Comparison of ENCODE assay signal across 34 cellular contexts in the genomic region with DNA sequence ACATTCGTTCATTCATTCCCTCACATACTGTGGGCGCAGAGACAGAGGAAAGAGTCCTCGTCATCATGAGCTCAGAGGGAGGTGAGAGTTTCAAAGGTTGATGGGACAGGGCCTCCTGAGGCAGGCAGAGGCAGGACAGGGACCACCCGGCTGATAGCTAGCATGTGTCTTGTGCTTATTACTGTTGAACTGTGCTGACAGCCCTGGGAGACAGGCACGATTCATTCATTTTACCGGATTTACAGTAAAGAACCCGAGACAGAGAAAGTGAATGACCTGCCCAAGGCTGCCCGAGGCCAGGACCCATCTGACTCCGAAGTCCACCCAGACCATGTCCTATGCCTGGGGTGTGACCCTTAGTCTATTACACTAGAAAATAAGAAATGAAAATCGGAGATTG. TPM values are rescaled to one million over a fixed set of nuclear protein-coding genes. Genes with fewer than 3 reads are reported as not detected.
"Had no signal": no experiment of that assay in that cellular context is flagged by ENCODE, and none has a peak within 500 bp of the region (broad histone marks: within the 10 kb centered on the region; RNA-seq: fewer than 3 reads in every experiment).

No MANE protein-coding gene starts in this region.

- H3K36me3 Mint-ChIP-seq: mesothelial cell of epicardium had no signal

- H3K4me1 Mint-ChIP-seq: endodermal cell, mesothelial cell of epicardium had no signal

- ATAC-seq: effector memory CD8-positive, alpha-beta T cell; esophagus mucosa; gastrocnemius medialis; heart left ventricle; left colon; left lobe of liver; left ventricle myocardium superior; lower lobe of right lung; mucosa of descending colon had no signal

- H3K27ac Mint-ChIP-seq: dendritic cell treated with granulocyte-macrophage colony-stimulating factor and Interleukin-4, amounts not matched to agents 40 ng/mL and 50 ng/mL, for 4 days; effector memory CD8-positive, alpha-beta T cell; endodermal cell; mesothelial cell of epicardium had no signal

- H3K36me3 ChIP-seq: colonic mucosa, esophagus squamous epithelium, gastrocnemius medialis, heart left ventricle, lower lobe of right lung had no signal

- FAIRE-seq: endometrium, islet of Langerhans, keratinocyte had no signal

- H3K4me3 ChIP-seq: colonic mucosa, esophagus squamous epithelium, gastrocnemius medialis, heart left ventricle, lower lobe of right lung, mucosa of descending colon had no signal

- H3K9me3 Mint-ChIP-seq: dendritic cell treated with granulocyte-macrophage colony-stimulating factor and Interleukin-4, amounts not matched to agents 40 ng/mL and 50 ng/mL, for 4 days; effector memory CD8-positive, alpha-beta T cell; endodermal cell; mesothelial cell of epicardium had no signal

- H3K9me3 ChIP-seq: colonic mucosa, esophagus squamous epithelium, gastrocnemius medialis, heart left ventricle, lower lobe of right lung, mucosa of descending colon had no signal

- H3K4me3 Mint-ChIP-seq: dendritic cell treated with granulocyte-macrophage colony-stimulating factor and Interleukin-4, amounts not matched to agents 40 ng/mL and 50 ng/mL, for 4 days; effector memory CD8-positive, alpha-beta T cell; endodermal cell; mesothelial cell of epicardium had no signal

- DNase-seq: cerebellar nuclear complex; colonic mucosa; cortex of kidney; effector CD8-positive, alpha-beta T cell; effector memory CD8-positive, alpha-beta T cell; endodermal cell; erythroblast; esophagus squamous epithelium; foreskin fibroblast; foreskin melanocyte; gastrocnemius medialis; heart left ventricle; hippocampal formation; kidney glomerular epithelial cell; left colon; left ventricle myocardium superior; lower lobe of right lung; mesenchymal stem cell; mucosa of descending colon had no signal

- H3K27ac ChIP-seq: colonic mucosa, epithelial cell of prostate, esophagus squamous epithelium, gastrocnemius medialis, heart left ventricle, lower lobe of right lung had no signal

RNA-seq across cellular contexts. Expression of a gene that starts 4.9 kb away (rescaled TPM):
- total RNA-seq: chondrocyte, dermis microvascular lymphatic vessel endothelial cell, endodermal cell, esophagus mucosa, esophagus squamous epithelium, gastrocnemius medialis, glomerular endothelial cell, heart left ventricle, left ventricle myocardium superior, lower leg skin, lower lobe of right lung, lung microvascular endothelial cell, mesenteric fat pad, myocyte had no signal
- polyA plus RNA-seq: keratinocyte had no signal

RNA-seq across cellular contexts. Expression of a gene that starts 22.1 kb away (rescaled TPM):
- total RNA-seq: chondrocyte, colonic mucosa, dermis microvascular lymphatic vessel endothelial cell, endodermal cell, esophagus mucosa, esophagus squamous epithelium, gastrocnemius medialis, glomerular endothelial cell, left colon, left ventricle myocardium superior, lower lobe of right lung, lung microvascular endothelial cell, mesenteric fat pad, mesothelial cell of epicardium, mucosa of descending colon had no signal
- polyA plus RNA-seq: heart left ventricle, keratinocyte had no signal
